ENCODE assay signal across 12 cellular contexts in the genomic region with DNA sequence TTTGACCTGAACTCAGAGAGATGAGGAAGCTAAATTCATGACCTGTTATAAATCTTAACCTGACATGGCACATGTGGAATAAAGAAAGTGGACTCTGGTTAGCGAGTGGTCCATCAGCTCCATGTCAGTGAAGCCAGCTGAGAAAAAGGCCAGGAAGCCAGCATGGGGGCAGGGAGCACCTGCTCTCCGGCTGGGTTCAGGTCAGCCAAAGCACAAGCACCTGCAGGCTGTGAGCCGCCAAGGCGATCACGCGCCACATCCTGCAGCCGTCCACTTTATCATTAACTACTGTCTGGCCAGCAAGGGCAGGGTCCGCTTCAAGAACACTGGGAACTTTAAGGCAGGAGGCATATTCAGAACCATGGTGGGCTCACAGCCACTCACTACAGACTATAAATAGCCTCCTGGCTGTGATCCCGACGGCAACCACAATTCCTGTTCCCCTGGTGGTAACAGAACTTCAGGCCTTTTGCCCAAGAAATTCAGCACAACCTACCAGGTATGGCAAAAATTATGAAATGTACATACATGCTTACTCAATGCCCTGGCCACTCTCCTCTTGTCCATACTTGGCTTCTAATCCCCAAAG. TPM values are rescaled to one million over a fixed set of nuclear protein-coding genes. Genes with fewer than 3 reads are reported as not detected.
DNase-seq lines count a peak whose midpoint lies in the region; ATAC-seq and TF ChIP-seq lines count a peak whose summit lies in the region.
"Had no signal": no experiment of that assay in that cellular context is flagged by ENCODE, and none has a peak within 500 bp of the region (broad histone marks: within the 10 kb centered on the region; RNA-seq: fewer than 3 reads in every experiment).

No MANE protein-coding gene starts in this region.

- H3K9me3 ChIP-seq in thoracic aorta = no peaks in the 10 kb centered on the region
- H3K9me3 ChIP-seq in CD4-positive, alpha-beta memory T cell (ENCODE audit: control insufficient read depth in 1 of 2, low read length in 2 of 2) = no peaks in the 10 kb centered on the region
- H3K9me3 ChIP-seq: spleen had no signal

- H3K27ac ChIP-seq in thoracic aorta = peak overlapping the region; percentile 52 to 69
- no peak overlapping the region for H3K27ac ChIP-seq in CD4-positive, alpha-beta memory T cell (ENCODE audit: low read depth, low read length)
- H3K27ac ChIP-seq: spleen had no signal

- peaks cover 38 to 71% (median 53%) of the 10 kb centered on the region in 4 donors for H3K4me1 Mint-ChIP-seq in CD4-positive, alpha-beta memory T cell

- H3K27ac Mint-ChIP-seq in CD4-positive, alpha-beta memory T cell = no peak overlapping the region
- H3K27ac Mint-ChIP-seq: stimulated activated naive CD8-positive, alpha-beta T cell treated with anti-CD3 and anti-CD28 coated beads, Interleukin-15, Interleukin-2, amounts not matched to agents 100 ng/mL and 50 ng/mL, for 24 hours had no signal

- intact Hi-C loops in CD4-positive, alpha-beta memory T cell (cut with micrococcal nuclease) = no loop called here

- H3K27me3 Mint-ChIP-seq in CD4-positive, alpha-beta memory T cell = no peaks in the 10 kb centered on the region
- H3K27me3 Mint-ChIP-seq: stimulated activated naive CD8-positive, alpha-beta T cell treated with anti-CD3 and anti-CD28 coated beads, Interleukin-15, Interleukin-2, amounts not matched to agents 100 ng/mL and 50 ng/mL, for 24 hours had no signal

- CTCF ChIA-PET in CD4-positive, alpha-beta memory T cell (lab: Charles Lee; ENCODE audit: partially characterized antibody) = no interaction called here

- no peaks in the 10 kb centered on the region for H3K27me3 ChIP-seq in thoracic aorta (replicated peaks; ENCODE audit: insufficient read depth)
- H3K27me3 ChIP-seq in CD4-positive, alpha-beta memory T cell (ENCODE audit: insufficient read depth, low read length) = no peaks in the 10 kb centered on the region
- H3K27me3 ChIP-seq: spleen had no signal

- no peak for ATAC-seq in thoracic aorta (ENCODE audit: insufficient number of reproducible peaks, low FRiP score, low read depth)
- no peak for ATAC-seq in activated CD4-positive, CD25-positive, alpha-beta regulatory T cell treated with anti-CD3 and anti-CD28 coated beads, Interleukin-2, amount 50 U/mL, for 24 hours

- TF ChIP-seq CTCF in thoracic aorta (IDR thresholded peaks at IDR 0.05) = peak; percentile 29

- H3K9me3 Mint-ChIP-seq in CD4-positive, alpha-beta memory T cell = no peaks in the 10 kb centered on the region
- H3K9me3 Mint-ChIP-seq: stimulated activated naive CD8-positive, alpha-beta T cell treated with anti-CD3 and anti-CD28 coated beads, Interleukin-15, Interleukin-2, amounts not matched to agents 100 ng/mL and 50 ng/mL, for 24 hours had no signal

- H3K4me1 ChIP-seq in thoracic aorta (ENCODE audit: control insufficient read depth in 1 of 2, low read depth in 2 of 2) = peaks cover 53 to 71% of the 10 kb centered on the region in 2 donors
- peaks cover 18% of the 10 kb centered on the region for H3K4me1 ChIP-seq in CD4-positive, alpha-beta memory T cell (ENCODE audit: insufficient read depth, low read length)

- DNase-seq in NCI-H2029 treated with DMSO at 0.1 percent for 48 hours (lab: John Stamatoyannopoulos, UW) (peak; percentile 51), cerebellar cortex (ENCODE audit: low spot score) (peak; percentile 77), left kidney (ENCODE audit: low read depth, low spot score) (peak; percentile 80), thoracic aorta (ENCODE audit: low spot score) (peak; percentile 29), SK-N-DZ (ENCODE audit: low spot score) (no peak), GDM1 (lab: John Stamatoyannopoulos, UW) (no peak)
- DNase-seq in CD4-positive, alpha-beta memory T cell = no peak
- DNase-seq: activated T-cell treated with anti-CD3 and anti-CD28 coated beads, Interleukin-2, amount 50 U/mL, for 1 hour; spleen; T-helper 9 cell had no signal

- POLR2A ChIA-PET in CD4-positive, alpha-beta memory T cell (lab: Charles Lee; ENCODE audit: partially characterized antibody) = no interaction called here

- no peak overlapping the region for H3K4me3 Mint-ChIP-seq in CD4-positive, alpha-beta memory T cell
- H3K4me3 Mint-ChIP-seq: stimulated activated naive CD8-positive, alpha-beta T cell treated with anti-CD3 and anti-CD28 coated beads, Interleukin-15, Interleukin-2, amounts not matched to agents 100 ng/mL and 50 ng/mL, for 24 hours had no signal

- peak overlapping the region; percentile 18 for H3K4me3 ChIP-seq in thoracic aorta
- no peak overlapping the region for H3K4me3 ChIP-seq in CD4-positive, alpha-beta memory T cell (ENCODE audit: low read length in 2 of 2)
- H3K4me3 ChIP-seq: spleen had no signal

- H3K36me3 ChIP-seq in thoracic aorta = no peaks in the 10 kb centered on the region
- peaks cover 4% of the 10 kb centered on the region for H3K36me3 ChIP-seq in CD4-positive, alpha-beta memory T cell (ENCODE audit: insufficient read depth, low read length)
- H3K36me3 ChIP-seq: spleen had no signal

- peaks cover 27 to 44% of the 10 kb centered on the region in 2 donors for H3K36me3 Mint-ChIP-seq in CD4-positive, alpha-beta memory T cell

RNA-seq across cellular contexts. Expression of a gene that starts 35.5 kb away (rescaled TPM):
- 10 to 100 TPM; 25.0 to 35.0 TPM for total RNA-seq in thoracic aorta
- 4.3 and 5.4 TPM in 2 replicates for polyA plus RNA-seq in SK-N-DZ (2014; cell fraction: cytosol; rRNA removed)
- polyA plus RNA-seq in SK-N-DZ (2014; cell fraction: nucleus; rRNA removed) = 8.6 and 9.7 TPM in 2 replicates
- total RNA-seq in CD4-positive, alpha-beta memory T cell = 10 to 100 TPM; 26.9 to 31.9 TPM
- 10 to 100 TPM; 16.1 to 23.3 TPM for polyA plus RNA-seq in CD4-positive, alpha-beta memory T cell

Comparison
In these comparisons a context has a peak if more than half of its experiments do, and no peak if none do; other contexts are left out.
1. DNase-seq: peak in NCI-H2029 treated with DMSO at 0.1 percent for 48 hours (single experiment), cerebellar cortex (single experiment), left kidney (single experiment) and thoracic aorta (single experiment); none in SK-N-DZ (single experiment), CD4-positive, alpha-beta memory T cell (0 of 5) and GDM1 (single experiment).